Comparison of ENCODE assay signal across 15 cellular contexts in the genomic region with DNA sequence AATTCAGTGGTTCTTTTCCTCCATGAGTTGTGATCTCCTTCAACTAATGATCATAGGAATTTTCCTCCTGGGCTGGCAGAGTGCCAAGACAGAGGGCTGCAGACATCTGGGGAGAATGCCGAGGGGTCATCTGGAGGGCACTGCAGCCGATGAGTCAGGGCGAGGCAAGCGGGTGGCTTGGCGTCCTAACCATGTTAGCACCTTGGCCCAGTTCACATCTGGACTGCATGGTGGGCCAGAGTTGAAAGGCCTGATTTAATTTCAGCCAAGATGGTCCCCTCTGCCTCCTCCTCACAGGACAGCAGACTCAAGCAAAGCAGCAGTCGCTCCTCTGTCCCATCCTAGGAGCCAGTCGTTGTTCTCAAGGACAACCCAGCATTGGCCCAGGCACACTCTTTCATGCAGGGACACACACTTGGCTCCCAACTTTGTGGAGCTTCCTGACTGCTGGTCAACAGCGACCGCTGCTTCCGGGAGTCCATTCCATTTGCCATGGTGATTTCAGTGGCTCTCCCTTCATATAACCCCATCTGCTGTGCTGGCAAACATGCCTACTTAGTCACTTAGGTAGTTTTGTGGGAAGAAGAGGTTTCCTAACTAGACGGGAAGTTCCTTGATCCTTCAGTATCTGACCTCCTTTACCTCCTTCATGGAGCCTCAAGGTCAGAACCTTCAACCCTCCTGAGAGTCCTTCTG.
DNase-seq lines count a peak whose midpoint lies in the region; ATAC-seq, FAIRE-seq and TF ChIP-seq lines count a peak whose summit lies in the region.
"Had no signal": no experiment of that assay in that cellular context is flagged by ENCODE, and none has a peak within 500 bp of the region (broad histone marks: within the 10 kb centered on the region; RNA-seq: fewer than 3 reads in every experiment).

No MANE protein-coding gene starts in this region.

- 47% methylated on average over 11 of the region's 11 CpGs for WGBS in A549 (ENCODE audit: missing lambda C conversion rate)

- H3K27ac ChIP-seq in A549 = peak overlapping the region; percentile 73 to 81
- no peak overlapping the region for H3K27ac ChIP-seq in SJSA1
- H3K27ac ChIP-seq: BLaER1, KMS-11 had no signal

- no peaks in the 10 kb centered on the region for H3K36me3 ChIP-seq in SJSA1
- H3K36me3 ChIP-seq: BLaER1 had no signal

- H3K9me3 ChIP-seq in A549 (peaks cover 18% of the 10 kb centered on the region; the same call in 2 of the 3 replicates), SJSA1 (replicated peaks) (no peaks in the 10 kb centered on the region; the same call in 1 of the 2 replicates)

- TF ChIP-seq POLR2A in A549 (IDR thresholded peaks at IDR 0.05; ENCODE audit: low read length) = no peak

- FAIRE-seq in A549 (lab: Jason Lieb, UNC) = no peak

- H3K27me3 ChIP-seq in SJSA1 (replicated peaks) = no peaks in the 10 kb centered on the region
- H3K27me3 ChIP-seq: BLaER1 had no signal

- ATAC-seq in A549 = peak; percentile 66 to 76; a peak in 5 of 6 replicates
- no peak for ATAC-seq in HG03457 (IDR thresholded peaks at IDR 0.05; ENCODE audit: unreplicated experiment)
- no peak for ATAC-seq in GM19035 (IDR thresholded peaks at IDR 0.05; ENCODE audit: unreplicated experiment)
- ATAC-seq: activated T-cell treated with anti-CD3 and anti-CD28 coated beads, Interleukin-2, amount 50 U/mL, for 72 hours; left lobe of liver had no signal

- CTCF ChIA-PET in A549 (lab: Yijun Ruan, JAX) = no interaction called here

- TF ChIP-seq RAD21 in A549 (conservative IDR thresholded peaks at IDR 0.05 in 1 of 2, IDR thresholded peaks at IDR 0.05 in 1 of 2) = no peak

- DNase-seq in A549 (ENCODE audit: low read depth in 1 of 2, low spot score in 1 of 2) (peak in 1 of 2 experiments; percentile 84), HFF-Myc (ENCODE audit: extremely low read depth, low read depth) (peak; percentile 89), SJSA1 (ENCODE audit: low read depth in 1 of 2, low spot score in 2 of 2) (peak; percentile 9 to 64), fibroblast of peridontal ligament (ENCODE audit: extremely low read depth) (peak; percentile 9), NCI-H146 treated with DMSO at 0.1 percent for 48 hours (lab: John Stamatoyannopoulos, UW; ENCODE audit: unreplicated experiment) (no peak), NCI-H526 (lab: John Stamatoyannopoulos, UW) (no peak)
- DNase-seq: activated CD4-positive, CD25-positive, alpha-beta regulatory T cell; activated T-cell treated with anti-CD3 and anti-CD28 coated beads, Interleukin-2, amount 50 U/mL, for 72 hours; central memory CD4-positive, alpha-beta T cell; GOT3 had no signal

- no peak for TF ChIP-seq EP300 in A549 (IDR thresholded peaks at IDR 0.05)

- POLR2A ChIA-PET in A549 (lab: Yijun Ruan, JAX) = no interaction called here

- TF ChIP-seq CTCF in A549 (IDR thresholded peaks at IDR 0.05) (no peak), HFF-Myc (IDR thresholded peaks at IDR 0.05; ENCODE audit: low read depth, low read length, missing control alignments) (no peak)

- H3K4me1 ChIP-seq in A549 (peaks cover 42% of the 10 kb centered on the region), SJSA1 (replicated peaks) (peaks cover 16% of the 10 kb centered on the region)
- H3K4me1 ChIP-seq: BLaER1 had no signal

- H3K4me2 ChIP-seq in A549 = peak overlapping the region; percentile 42
- H3K4me2 ChIP-seq: BLaER1, KMS-11 had no signal

- H3K4me3 ChIP-seq in A549 (no peak overlapping the region), HFF-Myc (replicated peaks; ENCODE audit: low read depth, low read length) (no peak overlapping the region), SJSA1 (no peak overlapping the region)
- H3K4me3 ChIP-seq: BLaER1 had no signal

TF ChIP-seq in A549, 52 proteins besides CTCF, POLR2A, EP300 and RAD21:
- TF ChIP-seq, protein P1, sequence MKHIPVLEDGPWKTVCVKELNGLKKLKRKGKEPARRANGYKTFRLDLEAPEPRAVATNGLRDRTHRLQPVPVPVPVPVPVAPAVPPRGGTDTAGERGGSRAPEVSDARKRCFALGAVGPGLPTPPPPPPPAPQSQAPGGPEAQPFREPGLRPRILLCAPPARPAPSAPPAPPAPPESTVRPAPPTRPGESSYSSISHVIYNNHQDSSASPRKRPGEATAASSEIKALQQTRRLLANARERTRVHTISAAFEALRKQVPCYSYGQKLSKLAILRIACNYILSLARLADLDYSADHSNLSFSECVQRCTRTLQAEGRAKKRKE (CRISPR knock-in tag; IDR thresholded peaks at IDR 0.05; ENCODE audit: low read depth) = peak; percentile 89
- TF ChIP-seq, protein P2, sequence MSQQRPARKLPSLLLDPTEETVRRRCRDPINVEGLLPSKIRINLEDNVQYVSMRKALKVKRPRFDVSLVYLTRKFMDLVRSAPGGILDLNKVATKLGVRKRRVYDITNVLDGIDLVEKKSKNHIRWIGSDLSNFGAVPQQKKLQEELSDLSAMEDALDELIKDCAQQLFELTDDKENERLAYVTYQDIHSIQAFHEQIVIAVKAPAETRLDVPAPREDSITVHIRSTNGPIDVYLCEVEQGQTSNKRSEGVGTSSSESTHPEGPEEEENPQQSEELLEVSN (IDR thresholded peaks at IDR 0.05; ENCODE audit: borderline replicate concordance, low read depth) = 0 out of 2 replicates have a peak, but pooled peaks have one; percentile 40
- TF ChIP-seq, protein P3, sequence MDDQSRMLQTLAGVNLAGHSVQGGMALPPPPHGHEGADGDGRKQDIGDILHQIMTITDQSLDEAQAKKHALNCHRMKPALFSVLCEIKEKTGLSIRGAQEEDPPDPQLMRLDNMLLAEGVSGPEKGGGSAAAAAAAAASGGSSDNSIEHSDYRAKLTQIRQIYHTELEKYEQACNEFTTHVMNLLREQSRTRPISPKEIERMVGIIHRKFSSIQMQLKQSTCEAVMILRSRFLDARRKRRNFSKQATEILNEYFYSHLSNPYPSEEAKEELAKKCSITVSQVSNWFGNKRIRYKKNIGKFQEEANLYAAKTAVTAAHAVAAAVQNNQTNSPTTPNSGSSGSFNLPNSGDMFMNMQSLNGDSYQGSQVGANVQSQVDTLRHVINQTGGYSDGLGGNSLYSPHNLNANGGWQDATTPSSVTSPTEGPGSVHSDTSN (IDR thresholded peaks at IDR 0.05) = no peak
- TF ChIP-seq HDAC2 (IDR thresholded peaks at IDR 0.05) (no peak), EHF (CRISPR knock-in tag; IDR thresholded peaks at IDR 0.05) (no peak), TFCP2L1 (CRISPR knock-in tag; IDR thresholded peaks at IDR 0.05) (no peak), HOXB5 (CRISPR knock-in tag; IDR thresholded peaks at IDR 0.05) (0 out of 2 replicates have a peak, but pooled peaks have one; percentile 48), GATA3 (IDR thresholded peaks at IDR 0.05; ENCODE audit: borderline replicate concordance) (peak; percentile 46; the same call in 1 of the 2 replicates), RARB (CRISPR knock-in tag; IDR thresholded peaks at IDR 0.05) (0 out of 2 replicates have a peak, but pooled peaks have one; percentile 65), FOSL2 (IDR thresholded peaks at IDR 0.05) (no peak), FOSL2 (CRISPR knock-in tag; IDR thresholded peaks at IDR 0.05) (peak; percentile 62), JUN (IDR thresholded peaks at IDR 0.05) (peak in 1 of 2 experiments; percentile 50; a peak in 2 of 5 replicates), ZNF302 (CRISPR knock-in tag; IDR thresholded peaks at IDR 0.05) (no peak), CBX2 (IDR thresholded peaks at IDR 0.05; ENCODE audit: borderline replicate concordance, low read depth) (no peak)
- TF ChIP-seq, protein P4, sequence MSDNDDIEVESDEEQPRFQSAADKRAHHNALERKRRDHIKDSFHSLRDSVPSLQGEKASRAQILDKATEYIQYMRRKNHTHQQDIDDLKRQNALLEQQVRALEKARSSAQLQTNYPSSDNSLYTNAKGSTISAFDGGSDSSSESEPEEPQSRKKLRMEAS (IDR thresholded peaks at IDR 0.05) = peak; percentile 73
- TF ChIP-seq, protein P5, sequence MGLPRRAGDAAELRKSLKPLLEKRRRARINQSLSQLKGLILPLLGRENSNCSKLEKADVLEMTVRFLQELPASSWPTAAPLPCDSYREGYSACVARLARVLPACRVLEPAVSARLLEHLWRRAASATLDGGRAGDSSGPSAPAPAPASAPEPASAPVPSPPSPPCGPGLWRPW (IDR thresholded peaks at IDR 0.05) = no peak
TF ChIP-seq in A549: peak in this region for 8.

Comparison
In these comparisons a context has a peak if more than half of its experiments do, and no peak if none do; other contexts are left out.
1. ATAC-seq: peak in A549 (2 of 2); none in HG03457 (single experiment) and GM19035 (single experiment).
2. DNase-seq: peak in HFF-Myc (single experiment), SJSA1 (2 of 2) and fibroblast of peridontal ligament (single experiment); none in NCI-H146 treated with DMSO at 0.1 percent for 48 hours (single experiment) and NCI-H526 (0 of 2).